9 cellular contexts compared by ENCODE assay signal in genomic region chr19:57820599-57820998, GRCh38. TPM values are rescaled to one million over a fixed set of nuclear protein-coding genes. Genes with fewer than 3 reads are reported as not detected.
DNase-seq lines count a peak whose midpoint lies in the region; ATAC-seq and TF ChIP-seq lines count a peak whose summit lies in the region.
"Had no signal": no experiment of that assay in that cellular context is flagged by ENCODE, and none has a peak within 500 bp of the region (broad histone marks: within the 10 kb centered on the region; RNA-seq: fewer than 3 reads in every experiment).

No MANE protein-coding gene starts in this region.

- no peak for DNase-seq in activated CD8-positive, alpha-beta memory T cell treated with anti-CD3 and anti-CD28 coated beads, Interleukin-2, amount 10 ng/mL, durations not matched to agents 7 days and 5 days
- no peak for DNase-seq in activated CD8-positive, alpha-beta memory T cell treated with anti-CD3 and anti-CD28 coated beads, Interleukin-2, amount 50 U/mL, for 4 hours
- DNase-seq in activated naive CD8-positive, alpha-beta T cell treated with anti-CD3 and anti-CD28 coated beads for 36 hours, result no peak
- DNase-seq in kidney epithelial cell (ENCODE audit: low read depth) (no peak), testis (no peak), HK-2 (ENCODE audit: unreplicated experiment) (no peak), GM03348 (ENCODE audit: low spot score) (no peak), RKO (ENCODE audit: low spot score) (no peak)
- DNase-seq: head of caudate nucleus had no signal

- no peaks in the 10 kb centered on the region for H3K9me3 Mint-ChIP-seq in activated CD8-positive, alpha-beta memory T cell treated with anti-CD3 and anti-CD28 coated beads, Interleukin-2, amount 10 ng/mL, durations not matched to agents 7 days and 5 days (ENCODE audit: low read depth)
- H3K9me3 Mint-ChIP-seq in activated naive CD8-positive, alpha-beta T cell treated with anti-CD3 and anti-CD28 coated beads for 36 hours, result no peaks in the 10 kb centered on the region

- no peaks in the 10 kb centered on the region for H3K36me3 ChIP-seq in kidney epithelial cell (ENCODE audit: control insufficient read depth, insufficient read depth, low read length)
- no peaks in the 10 kb centered on the region for H3K36me3 ChIP-seq in testis (ENCODE audit: low read depth, missing control alignments)

- peak overlapping the region; percentile 93 for H3K27ac Mint-ChIP-seq in activated CD8-positive, alpha-beta memory T cell treated with anti-CD3 and anti-CD28 coated beads, Interleukin-2, amount 10 ng/mL, durations not matched to agents 7 days and 5 days
- peak overlapping the region; percentile 96 for H3K27ac Mint-ChIP-seq in activated naive CD8-positive, alpha-beta T cell treated with anti-CD3 and anti-CD28 coated beads for 36 hours

- no peak for ATAC-seq in activated CD8-positive, alpha-beta memory T cell treated with anti-CD3 and anti-CD28 coated beads, Interleukin-2, amount 10 ng/mL, durations not matched to agents 7 days and 5 days

- H3K4me3 ChIP-seq in kidney epithelial cell (ENCODE audit: low read depth, low read length) (peak overlapping the region; percentile 72), testis (peak overlapping the region; percentile 76)

- no peak for TF ChIP-seq CTCF in kidney epithelial cell (IDR thresholded peaks at IDR 0.05; ENCODE audit: insufficient read depth, low read length, poor library complexity, severe bottlenecking)
- no peak for TF ChIP-seq CTCF in testis (IDR thresholded peaks at IDR 0.05)

- H3K4me1 Mint-ChIP-seq in activated CD8-positive, alpha-beta memory T cell treated with anti-CD3 and anti-CD28 coated beads, Interleukin-2, amount 10 ng/mL, durations not matched to agents 7 days and 5 days, result peaks cover 46% of the 10 kb centered on the region
- H3K4me1 Mint-ChIP-seq in activated naive CD8-positive, alpha-beta T cell treated with anti-CD3 and anti-CD28 coated beads for 36 hours, result peaks cover 43% of the 10 kb centered on the region

- CTCF ChIA-PET in activated CD8-positive, alpha-beta memory T cell treated with anti-CD3 and anti-CD28 coated beads, Interleukin-2, amount 10 ng/mL, durations not matched to agents 7 days and 5 days (lab: Charles Lee), result interaction anchor here (0.9 kb wide), 1 partner anchor 9 kb away, joined by 4 read pairs; no protein-coding TSS in a partner anchor

- H3K4me1 ChIP-seq in testis, result peaks cover 6% of the 10 kb centered on the region

- no peaks in the 10 kb centered on the region for H3K27me3 ChIP-seq in kidney epithelial cell (ENCODE audit: control insufficient read depth, insufficient read depth, low read length)
- H3K27me3 ChIP-seq in testis, result no peaks in the 10 kb centered on the region

- intact Hi-C loops in testis (cut with DNase I; ENCODE audit: low total_unique reads), result no loop called here

- no peaks in the 10 kb centered on the region for H3K9me3 ChIP-seq in testis

- peak overlapping the region; percentile 94 for H3K4me3 Mint-ChIP-seq in activated CD8-positive, alpha-beta memory T cell treated with anti-CD3 and anti-CD28 coated beads, Interleukin-2, amount 10 ng/mL, durations not matched to agents 7 days and 5 days
- peak overlapping the region; percentile 96 for H3K4me3 Mint-ChIP-seq in activated naive CD8-positive, alpha-beta T cell treated with anti-CD3 and anti-CD28 coated beads for 36 hours

- no peak for TF ChIP-seq POLR2A in testis (IDR thresholded peaks at IDR 0.05)

- peaks cover 30% of the 10 kb centered on the region for H3K36me3 Mint-ChIP-seq in activated CD8-positive, alpha-beta memory T cell treated with anti-CD3 and anti-CD28 coated beads, Interleukin-2, amount 10 ng/mL, durations not matched to agents 7 days and 5 days
- H3K36me3 Mint-ChIP-seq in activated naive CD8-positive, alpha-beta T cell treated with anti-CD3 and anti-CD28 coated beads for 36 hours, result peaks cover 38% of the 10 kb centered on the region

- 58 to 71% methylated on average over 6 of the region's 6 CpGs for WGBS in testis, 2 donors

- peak overlapping the region in 1 of 2 donors; percentile 39 for H3K27ac ChIP-seq in testis

- no peaks in the 10 kb centered on the region for H3K27me3 Mint-ChIP-seq in activated CD8-positive, alpha-beta memory T cell treated with anti-CD3 and anti-CD28 coated beads, Interleukin-2, amount 10 ng/mL, durations not matched to agents 7 days and 5 days
- H3K27me3 Mint-ChIP-seq in activated naive CD8-positive, alpha-beta T cell treated with anti-CD3 and anti-CD28 coated beads for 36 hours, result no peaks in the 10 kb centered on the region

RNA-seq across cellular contexts. Expression of gene ZNF552, which starts 5.9 kb away (rescaled TPM):
- total RNA-seq in activated CD8-positive, alpha-beta memory T cell treated with anti-CD3 and anti-CD28 coated beads, Interleukin-2, amount 10 ng/mL, durations not matched to agents 7 days and 5 days, result 10 to 100 TPM in 1 of 2 experiments, 1 to 10 TPM in 1; 9.7 to 11.1 TPM
- 1 to 10 TPM; 6.6 to 7.7 TPM for total RNA-seq in activated naive CD8-positive, alpha-beta T cell treated with anti-CD3 and anti-CD28 coated beads for 36 hours
- 7.9 and 8.2 TPM in 2 replicates for total RNA-seq in kidney epithelial cell
- 10 to 100 TPM in 1 of 2 donors, 1 to 10 TPM in 1; 9.5 to 11.4 TPM for total RNA-seq in testis
- 4.4 TPM for polyA plus RNA-seq in testis (ENCODE audit: insufficient read depth, low read depth, low replicate concordance)

RNA-seq across cellular contexts. Expression of gene ZNF587B, which starts 9.5 kb away (rescaled TPM):
- 10 to 100 TPM; 14.6 to 19.3 TPM for total RNA-seq in activated CD8-positive, alpha-beta memory T cell treated with anti-CD3 and anti-CD28 coated beads, Interleukin-2, amount 10 ng/mL, durations not matched to agents 7 days and 5 days
- total RNA-seq in activated naive CD8-positive, alpha-beta T cell treated with anti-CD3 and anti-CD28 coated beads for 36 hours, result 10 to 100 TPM; 29.3 to 32.6 TPM
- 15.3 and 16.3 TPM in 2 replicates for total RNA-seq in kidney epithelial cell
- total RNA-seq in testis, result 10 to 100 TPM; 38.7 to 41.2 TPM
- polyA plus RNA-seq in testis (ENCODE audit: insufficient read depth, low read depth, low replicate concordance), result 11.8 TPM

RNA-seq across cellular contexts. Expression of gene ZNF587, which starts 29.1 kb away (rescaled TPM):
- 10 to 100 TPM; 30.8 to 41.2 TPM for total RNA-seq in activated CD8-positive, alpha-beta memory T cell treated with anti-CD3 and anti-CD28 coated beads, Interleukin-2, amount 10 ng/mL, durations not matched to agents 7 days and 5 days
- 10 to 100 TPM; 20.6 to 24.3 TPM for total RNA-seq in activated naive CD8-positive, alpha-beta T cell treated with anti-CD3 and anti-CD28 coated beads for 36 hours
- total RNA-seq in kidney epithelial cell, result 15.8 and 19.3 TPM in 2 replicates
- 10 to 100 TPM; 30.8 to 31.2 TPM for total RNA-seq in testis
- polyA plus RNA-seq in testis (ENCODE audit: insufficient read depth, low read depth, low replicate concordance), result 21.4 TPM

RNA-seq across cellular contexts. Expression of gene ZNF586, which starts 51.1 kb away (rescaled TPM):
- 10 to 100 TPM; 20.4 to 23.0 TPM for total RNA-seq in activated CD8-positive, alpha-beta memory T cell treated with anti-CD3 and anti-CD28 coated beads, Interleukin-2, amount 10 ng/mL, durations not matched to agents 7 days and 5 days
- 10 to 100 TPM; 16.1 to 17.9 TPM for total RNA-seq in activated naive CD8-positive, alpha-beta T cell treated with anti-CD3 and anti-CD28 coated beads for 36 hours
- total RNA-seq in kidney epithelial cell (9.0 and 10.9 TPM in 2 replicates), testis (10 to 100 TPM; 20.3 to 28.3 TPM)
- 6.7 TPM for polyA plus RNA-seq in testis (ENCODE audit: insufficient read depth, low read depth, low replicate concordance)
